28 cellular contexts compared by ENCODE assay signal in the genomic region with DNA sequence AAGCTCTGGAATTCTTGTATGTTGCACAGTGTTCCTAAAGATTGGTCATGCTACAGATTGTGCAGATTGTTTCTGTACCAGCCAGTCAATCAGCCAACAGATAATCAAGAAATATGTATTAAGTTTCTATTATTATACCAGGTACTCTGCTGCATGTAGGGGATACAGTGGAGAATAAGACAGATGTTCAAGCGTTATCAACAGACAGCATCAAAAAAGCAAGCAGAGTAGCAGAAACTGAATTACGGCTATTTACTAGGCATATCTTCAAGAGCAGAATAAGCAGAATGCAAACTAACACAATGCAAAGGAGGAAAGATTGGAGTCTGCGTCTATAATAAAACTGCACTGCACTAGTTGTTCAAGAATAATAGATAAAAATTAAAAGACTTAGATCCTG.
"Had no signal": no experiment of that assay in that cellular context is flagged by ENCODE, and none has a peak within 500 bp of the region (broad histone marks: within the 10 kb centered on the region; RNA-seq: fewer than 3 reads in every experiment).

No MANE protein-coding gene starts in this region.

- H3K27me3 Mint-ChIP-seq: activated CD4-positive, alpha-beta T cell treated with anti-CD3 and anti-CD28 coated beads, Interleukin-2, amount 10 ng/mL, durations not matched to agents 24 days and 14 days; activated T-helper 17 cell treated with anti-CD3 and anti-CD28 coated beads, Interleukin-2, amount 50 U/mL, for 72 hours; brain had no signal

- H3K9me3 Mint-ChIP-seq: brain had no signal

- H3K36me3 Mint-ChIP-seq: brain had no signal

- H3K27ac Mint-ChIP-seq: activated T-helper 17 cell treated with anti-CD3 and anti-CD28 coated beads, Interleukin-2, amount 50 U/mL, for 72 hours; brain; T-helper 1 cell treated with Interleukin-12 subunit alpha and Interleukin-12 subunit beta and Interleukin-4 antibody, amounts not matched to agents 30 μg/mL and 1 μg/mL, for 36 hours; WTC11 had no signal

- H3K4me3 Mint-ChIP-seq: activated CD4-positive, alpha-beta T cell treated with anti-CD3 and anti-CD28 coated beads, Interleukin-2, amount 10 ng/mL, durations not matched to agents 24 days and 14 days; activated T-helper 17 cell treated with anti-CD3 and anti-CD28 coated beads, Interleukin-2, amount 50 U/mL, for 72 hours; brain; T-helper 1 cell treated with Interleukin-12 subunit alpha and Interleukin-12 subunit beta and Interleukin-4 antibody, amounts not matched to agents 30 μg/mL and 1 μg/mL, for 36 hours; WTC11 had no signal

- DNase-seq: activated CD4-positive, alpha-beta T cell treated with anti-CD3 and anti-CD28 coated beads for 1 hour; activated CD4-positive, alpha-beta T cell treated with anti-CD3 and anti-CD28 coated beads, Interleukin-2, amount 10 ng/mL, durations not matched to agents 24 days and 14 days; activated CD4-positive, alpha-beta T cell treated with anti-CD3 and anti-CD28 coated beads, Interleukin-2, amount 50 U/mL, for 48 hours; activated gamma-delta T cell treated with Interleukin-2 at 50 U/mL for 16 hours; activated naive CD4-positive, alpha-beta T cell treated with anti-CD3 and anti-CD28 coated beads, Interleukin-2, amount 50 U/mL, for 16 hours; activated T-cell treated with anti-CD3 and anti-CD28 coated beads for 4 hours; activated T-cell treated with anti-CD3 and anti-CD28 coated beads, Interleukin-2, amount 50 U/mL, for 48 hours; amygdala; Karpas-422; MM.1S; NCI-H1105 treated with DMSO at 0.1 percent for 48 hours; NCI-H1436 treated with DMSO at 0.1 percent for 48 hours; NCI-H187; NCI-H2081 treated with DMSO at 0.1 percent for 48 hours; NCI-H446 treated with DMSO at 0.1 percent for 48 hours; NCI-H524 treated with DMSO at 0.1 percent for 48 hours; NK-92 treated with Interleukin-12 subunit alpha and Interleukin-12 subunit beta, amount 100 ng/mL, for 24 hours; OCI-M1; RPMI8226; SW 1271; T-helper 9 cell had no signal

- ATAC-seq: activated T-helper 17 cell treated with anti-CD3 and anti-CD28 coated beads, Interleukin-2, amount 50 U/mL, for 72 hours; K562; Panc1; Right ventricle myocardium inferior; WTC11 had no signal

- H3K4me1 Mint-ChIP-seq: brain had no signal
